ENCODE assay signal across 1 cellular context in genomic region chr4:6732441-6733357, GRCh38.
TF ChIP-seq lines count a peak whose summit lies in the region.

No MANE protein-coding gene starts in this region.

TF ChIP-seq in HepG2, 621 proteins besides CTCF, POLR2A, EP300 and RAD21 (continued from another document and continues in another):
- TF ChIP-seq ZNF414 (CRISPR knock-in tag; IDR thresholded peaks at IDR 0.05) (no peak), XRCC5 (optimal IDR thresholded peaks at IDR 0.05; ENCODE audit: low read length) (peak; percentile 27), MYPOP (CRISPR knock-in tag; IDR thresholded peaks at IDR 0.05) (0 out of 2 replicates have a peak, but pooled peaks have one; percentile 8), ZNF224 (CRISPR knock-in tag; IDR thresholded peaks at IDR 0.05) (0 out of 2 replicates have a peak, but pooled peaks have one; percentile 2), ZNF580 (CRISPR knock-in tag; IDR thresholded peaks at IDR 0.05; ENCODE audit: borderline replicate concordance, low read depth) (no peak), ZHX2 (IDR thresholded peaks at IDR 0.05; ENCODE audit: low read depth) (no peak), ZHX2 (CRISPR knock-in tag; IDR thresholded peaks at IDR 0.05; ENCODE audit: borderline replicate concordance) (no peak), STAG1 (CRISPR knock-in tag; IDR thresholded peaks at IDR 0.05) (peak; percentile 19; the same call in 1 of the 2 replicates), MTF2 (CRISPR knock-in tag; IDR thresholded peaks at IDR 0.05; ENCODE audit: borderline replicate concordance) (no peak), ZNF550 (CRISPR knock-in tag; IDR thresholded peaks at IDR 0.05; ENCODE audit: borderline replicate concordance) (no peak), SP1 (IDR thresholded peaks at IDR 0.05) (no peak), SP1 (CRISPR knock-in tag; IDR thresholded peaks at IDR 0.05) (no peak), REST (IDR thresholded peaks at IDR 0.05; ENCODE audit: borderline replicate concordance in 1 of 2, low read depth in 1 of 2, low read length in 2 of 2) (no peak), ZNF407 (CRISPR knock-in tag; IDR thresholded peaks at IDR 0.05; ENCODE audit: not compliant biosample characterization) (no peak), ZNF263 (CRISPR knock-in tag; IDR thresholded peaks at IDR 0.05) (peak; percentile 93), NFAT5 (CRISPR knock-in tag; IDR thresholded peaks at IDR 0.05) (0 out of 2 replicates have a peak, but pooled peaks have one; percentile 22), ZNF501 (CRISPR knock-in tag; IDR thresholded peaks at IDR 0.05) (no peak), RFXAP (CRISPR knock-in tag; IDR thresholded peaks at IDR 0.05; ENCODE audit: borderline replicate concordance) (no peak), ATF7 (IDR thresholded peaks at IDR 0.05) (no peak), ATF7 (CRISPR knock-in tag; IDR thresholded peaks at IDR 0.05) (no peak), MBD4 (IDR thresholded peaks at IDR 0.05; ENCODE audit: borderline replicate concordance, low read length) (no peak), ZNF232 (CRISPR knock-in tag; IDR thresholded peaks at IDR 0.05; ENCODE audit: borderline replicate concordance) (peak; percentile 23; the same call in 1 of the 2 replicates), GLMP (CRISPR knock-in tag; IDR thresholded peaks at IDR 0.05; ENCODE audit: borderline replicate concordance) (no peak), NR2F2 (IDR thresholded peaks at IDR 0.05; ENCODE audit: borderline replicate concordance, low read depth) (no peak), NONO (IDR thresholded peaks at IDR 0.05) (no peak), NONO (CRISPR knock-in tag; conservative IDR thresholded peaks at IDR 0.05) (peak; percentile 5; the same call in 1 of the 2 replicates), ZBTB42 (CRISPR knock-in tag; IDR thresholded peaks at IDR 0.05) (no peak)
